In the genomic region with DNA sequence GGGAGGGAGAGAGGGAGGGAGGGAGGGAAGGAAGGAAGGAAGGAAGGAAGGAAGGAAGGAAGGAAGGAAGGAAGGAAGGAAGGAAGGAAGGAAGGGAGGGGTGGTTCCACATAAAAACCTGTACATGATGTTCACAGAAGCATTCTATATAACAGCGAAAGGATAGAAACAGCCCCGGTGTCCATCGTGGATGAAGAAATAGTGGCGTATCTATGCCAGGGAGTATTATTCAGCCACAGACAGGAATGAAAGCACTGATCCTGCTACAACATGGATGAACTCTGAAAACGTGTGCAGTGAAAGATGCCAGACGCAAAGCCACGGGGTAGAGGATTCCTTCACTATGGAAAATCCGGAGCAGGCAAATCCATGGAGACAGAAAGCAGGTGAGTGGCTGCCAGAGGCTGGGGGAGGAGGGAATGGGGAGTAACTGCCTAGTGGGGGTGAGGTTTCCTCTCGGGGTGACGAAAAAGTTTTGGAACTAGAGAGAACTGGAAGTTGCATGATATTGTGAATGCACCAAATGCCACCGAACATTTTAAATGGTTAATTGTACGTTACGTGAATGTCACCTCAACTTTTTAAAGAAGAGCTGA, we compare ENCODE assay signal across 22 cellular contexts.
DNase-seq lines count a peak whose midpoint lies in the region; ATAC-seq, FAIRE-seq and TF ChIP-seq lines count a peak whose summit lies in the region.
"Had no signal": no experiment of that assay in that cellular context is flagged by ENCODE, and none has a peak within 500 bp of the region (broad histone marks: within the 10 kb centered on the region; RNA-seq: fewer than 3 reads in every experiment).

No MANE protein-coding gene starts in this region.

- H3K23ac ChIP-seq in H1 (ENCODE audit: insufficient read length) = no peak overlapping the region

- no peak overlapping the region for H3K14ac ChIP-seq in H1 (ENCODE audit: insufficient read length)

- H2BK5ac ChIP-seq in H1 (ENCODE audit: low read depth, low read length) = no peak overlapping the region

- no peaks in the 10 kb centered on the region for H3F3A ChIP-seq in neural progenitor cell (ENCODE audit: low read depth)

- no peak for TF ChIP-seq RAD21 in H1 (IDR thresholded peaks at IDR 0.05 in 1 of 2, conservative IDR thresholded peaks at IDR 0.05 in 1 of 2; ENCODE audit: low read depth in 2 of 2, low read length in 2 of 2)

- no peak overlapping the region for H3K56ac ChIP-seq in H1 (replicated peaks; ENCODE audit: insufficient read length, low read depth, low read length)

- POLR2A ChIA-PET in H1 (lab: Charles Lee; ENCODE audit: partially characterized antibody) = no interaction called here
- POLR2A ChIA-PET in CD8-positive, alpha-beta memory T cell (lab: Charles Lee) = no interaction called here

- H3K9me3 ChIP-seq in H1 (ENCODE audit: insufficient read depth in 2 of 2, low read depth in 1 of 2, low read length in 1 of 2) (no peaks in the 10 kb centered on the region), neural progenitor cell (ENCODE audit: low read depth) (no peaks in the 10 kb centered on the region)
- H3K9me3 ChIP-seq in CD8-positive, alpha-beta memory T cell (ENCODE audit: low read length) = peaks cover 12% of the 10 kb centered on the region

- H4K20me1 ChIP-seq in H1 (replicated peaks in 1 of 2; ENCODE audit: control insufficient read depth in 1 of 2, insufficient read depth in 2 of 2, low read length in 2 of 2) = peaks cover 0 to 5% of the 10 kb centered on the region in 2 experiments
- H4K20me1 ChIP-seq in neural progenitor cell (ENCODE audit: low read depth) = no peaks in the 10 kb centered on the region
- H4K20me1 ChIP-seq: BLaER1 had no signal

- H3K9ac ChIP-seq in H1 (replicated peaks in 1 of 4; ENCODE audit: extremely low read depth in 1 of 4, low read depth in 3 of 4, low read length in 3 of 4) (no peak overlapping the region), neural progenitor cell (no peak overlapping the region)
- H3K9ac ChIP-seq: BLaER1 had no signal

- H3K4me1 Mint-ChIP-seq in neural progenitor cell = peaks cover 13% of the 10 kb centered on the region
- no peaks in the 10 kb centered on the region for H3K4me1 Mint-ChIP-seq in CD8-positive, alpha-beta memory T cell
- H3K4me1 Mint-ChIP-seq: B cell; CD4-positive, CD25-positive, alpha-beta regulatory T cell; GM23338 had no signal

- peaks cover 22% of the 10 kb centered on the region for H3K9me3 Mint-ChIP-seq in neural progenitor cell
- H3K9me3 Mint-ChIP-seq in CD8-positive, alpha-beta memory T cell = peaks cover 11 to 25% (median 18%) of the 10 kb centered on the region in 5 donors

- H2AK5ac ChIP-seq in H1 (ENCODE audit: low read depth, low read length) = peak overlapping the region; percentile 40; the same call in 1 of the 2 replicates

- peaks cover 7% of the 10 kb centered on the region for H3K27me3 Mint-ChIP-seq in neural progenitor cell (ENCODE audit: insufficient read depth, low read depth)
- peaks cover 0 to 2% of the 10 kb centered on the region in 2 donors for H3K27me3 Mint-ChIP-seq in CD8-positive, alpha-beta memory T cell
- H3K27me3 Mint-ChIP-seq: CD4-positive, CD25-positive, alpha-beta regulatory T cell had no signal

- ATAC-seq in HG03460 (IDR thresholded peaks at IDR 0.05; ENCODE audit: unreplicated experiment) = no peak
- ATAC-seq: CD8-positive, alpha-beta T cell; GM12878; GM23338 had no signal

- no peak overlapping the region for H4K8ac ChIP-seq in H1 (ENCODE audit: extremely low read depth, insufficient read depth, low read length)

- no peaks in the 10 kb centered on the region; a peak in 1 of 7 replicates for H3K27me3 ChIP-seq in H1 (replicated peaks in 1 of 4; ENCODE audit: control insufficient read depth in 3 of 4, extremely low read depth in 1 of 4, insufficient read depth in 3 of 4, low read length in 3 of 4)
- H3K27me3 ChIP-seq in neural progenitor cell = no peaks in the 10 kb centered on the region
- H3K27me3 ChIP-seq in CD8-positive, alpha-beta memory T cell (ENCODE audit: insufficient read depth, low read length, poor library complexity, severe bottlenecking) = no peaks in the 10 kb centered on the region
- H3K27me3 ChIP-seq: BLaER1 had no signal

- DNase-seq in H1 (ENCODE audit: low read depth in 1 of 2, low spot score in 2 of 2) (no peak), neural progenitor cell (ENCODE audit: low spot score) (no peak), putamen (ENCODE audit: low spot score) (peak; percentile 42), SW480 (ENCODE audit: low spot score) (no peak)
- DNase-seq in CD8-positive, alpha-beta memory T cell = no peak
- DNase-seq: CD4-positive, CD25-positive, alpha-beta regulatory T cell; CD8-positive, alpha-beta T cell; DMS 273 treated with DMSO at 0.1 percent for 48 hours; DMS79; EL; GDM1; HFFc6 had no signal

- H3K4me1 ChIP-seq in H1 (replicated peaks in 1 of 4; ENCODE audit: control insufficient read depth in 3 of 4, insufficient read depth in 4 of 4, low read length in 3 of 4) (peaks cover 0 to 13% (median 4%) of the 10 kb centered on the region in 4 experiments; a peak in 6 of 7 replicates), neural progenitor cell (peaks cover 22% of the 10 kb centered on the region)
- H3K4me1 ChIP-seq in CD8-positive, alpha-beta memory T cell (ENCODE audit: insufficient read depth, low read length) = no peaks in the 10 kb centered on the region
- H3K4me1 ChIP-seq: HAP-1 had no signal

- H2BK20ac ChIP-seq in H1 (ENCODE audit: low read length) = no peak overlapping the region

- H4K91ac ChIP-seq in H1 (replicated peaks; ENCODE audit: insufficient read length, low read length) = no peak overlapping the region

- H2AFZ ChIP-seq in H1 (ENCODE audit: low read length) = no peak overlapping the region
- no peak overlapping the region for H2AFZ ChIP-seq in neural progenitor cell (replicated peaks)
- H2AFZ ChIP-seq: GM23338 had no signal

- no peak for TF ChIP-seq POLR2A in H1 (IDR thresholded peaks at IDR 0.05; ENCODE audit: control extremely low read depth in 1 of 2, low read depth in 2 of 2, low read length in 2 of 2)

- 88% methylated on average over 13 of the region's 13 CpGs; no CpG with 5 or more reads in 1 of the 2 experiments for WGBS in H1 (ENCODE audit: extremely low coverage in 1 of 2, insufficient coverage in 1 of 2, insufficient read length in 1 of 2, insufficient replicate concordance in 2 of 2, low coverage in 1 of 2, low lambda C conversion rate in 2 of 2, missing lambda C conversion rate in 1 of 2), 2 experiments

- H3K27ac Mint-ChIP-seq in neural progenitor cell = peak overlapping the region; percentile 6
- no peak overlapping the region for H3K27ac Mint-ChIP-seq in CD8-positive, alpha-beta memory T cell
- H3K27ac Mint-ChIP-seq: B cell; CD4-positive, CD25-positive, alpha-beta regulatory T cell; CD8-positive, alpha-beta T cell; GM23338; HFFc6 had no signal

- H2BK12ac ChIP-seq in H1 (ENCODE audit: low read depth, low read length) = 0 out of 2 replicates have a peak overlapping the region, but pooled peaks have one; percentile 43

- no peak overlapping the region for H3K4me3 Mint-ChIP-seq in neural progenitor cell
- peak overlapping the region in 1 of 7 donors; percentile 33 for H3K4me3 Mint-ChIP-seq in CD8-positive, alpha-beta memory T cell
- H3K4me3 Mint-ChIP-seq: B cell; CD4-positive, CD25-positive, alpha-beta regulatory T cell; CD8-positive, alpha-beta T cell; GM23338; HFFc6 had no signal

- FAIRE-seq in H1 (lab: Jason Lieb, UNC) = no peak
- FAIRE-seq: D721Med, GM12878, GM19239, H54 had no signal

- H3K4ac ChIP-seq in H1 (replicated peaks; ENCODE audit: insufficient read length, low read depth, low read length) = no peak overlapping the region

- TF ChIP-seq EP300 in H1 (IDR thresholded peaks at IDR 0.05; ENCODE audit: borderline replicate concordance in 1 of 2, low read depth in 2 of 2, low read length in 2 of 2) = no peak

- H3K79me2 ChIP-seq in H1 (ENCODE audit: control insufficient read depth in 1 of 2, insufficient read depth in 2 of 2, low read length in 2 of 2) = no peaks in the 10 kb centered on the region
- no peaks in the 10 kb centered on the region for H3K79me2 ChIP-seq in neural progenitor cell (ENCODE audit: low read depth)

- no peaks in the 10 kb centered on the region for H3K79me1 ChIP-seq in H1 (ENCODE audit: low read depth, low read length)

- peaks cover 7% of the 10 kb centered on the region for H3K23me2 ChIP-seq in H1 (ENCODE audit: low read depth, low read length)

- H2BK15ac ChIP-seq in H1 (ENCODE audit: low read length) = no peak overlapping the region

- H3K4me2 ChIP-seq in H1 (ENCODE audit: insufficient read depth in 1 of 2, low read depth in 2 of 2, low read length in 2 of 2) (no peak overlapping the region), neural progenitor cell (no peak overlapping the region)
- H3K4me2 ChIP-seq: BLaER1, GM23338 had no signal

- H4K5ac ChIP-seq in H1 (ENCODE audit: insufficient read length, low read depth, low read length) = no peak overlapping the region

- no peak overlapping the region for H2BK120ac ChIP-seq in H1 (replicated peaks; ENCODE audit: low read depth, low read length)

- H3K4me3 ChIP-seq in H1 (ENCODE audit: extremely low read depth in 1 of 4, insufficient read depth in 2 of 4, low read depth in 3 of 4, low read length in 4 of 4) (no peak overlapping the region), neural progenitor cell (no peak overlapping the region)
- no peak overlapping the region for H3K4me3 ChIP-seq in CD8-positive, alpha-beta memory T cell (ENCODE audit: low read length)
- H3K4me3 ChIP-seq: BLaER1, GM12878, GM23338, HAP-1 had no signal

- peaks cover 7% of the 10 kb centered on the region for H3K36me3 Mint-ChIP-seq in neural progenitor cell
- H3K36me3 Mint-ChIP-seq in CD8-positive, alpha-beta memory T cell = peaks cover 0 to 24% (median 1%) of the 10 kb centered on the region in 3 donors

- CTCF ChIA-PET in H1 (lab: Charles Lee; ENCODE audit: partially characterized antibody) = no interaction called here
- CTCF ChIA-PET in CD8-positive, alpha-beta memory T cell (lab: Charles Lee) = no interaction called here

- TF ChIP-seq CTCF in H1 (IDR thresholded peaks at IDR 0.05; ENCODE audit: control extremely low read depth in 1 of 3, insufficient read depth in 1 of 3, low read depth in 1 of 3, low read length in 3 of 3) (no peak), neural progenitor cell (IDR thresholded peaks at IDR 0.05) (no peak)

- H3K27ac ChIP-seq in H1 (ENCODE audit: low read depth, low read length) (no peak overlapping the region), neural progenitor cell (no peak overlapping the region)
- H3K27ac ChIP-seq in CD8-positive, alpha-beta memory T cell (ENCODE audit: low read depth, low read length) = no peak overlapping the region
- H3K27ac ChIP-seq: BLaER1, C4-2B had no signal

- H3K18ac ChIP-seq in H1 (ENCODE audit: extremely low read depth, low read length) = no peak overlapping the region

- H3K36me3 ChIP-seq in H1 (ENCODE audit: control insufficient read depth in 2 of 4, insufficient read depth in 4 of 4, low read length in 3 of 4) (no peaks in the 10 kb centered on the region; a peak in 1 of 8 replicates), neural progenitor cell (no peaks in the 10 kb centered on the region)
- H3K36me3 ChIP-seq in CD8-positive, alpha-beta memory T cell (ENCODE audit: insufficient read depth, low read length) = no peaks in the 10 kb centered on the region
- H3K36me3 ChIP-seq: HAP-1 had no signal

TF ChIP-seq in H1, 55 proteins besides CTCF, POLR2A, EP300 and RAD21 (continues in another document):
- TF ChIP-seq TBP (IDR thresholded peaks at IDR 0.05; ENCODE audit: low read depth, low read length) = no peak
